8 cellular contexts compared by ENCODE assay signal in the genomic region with DNA sequence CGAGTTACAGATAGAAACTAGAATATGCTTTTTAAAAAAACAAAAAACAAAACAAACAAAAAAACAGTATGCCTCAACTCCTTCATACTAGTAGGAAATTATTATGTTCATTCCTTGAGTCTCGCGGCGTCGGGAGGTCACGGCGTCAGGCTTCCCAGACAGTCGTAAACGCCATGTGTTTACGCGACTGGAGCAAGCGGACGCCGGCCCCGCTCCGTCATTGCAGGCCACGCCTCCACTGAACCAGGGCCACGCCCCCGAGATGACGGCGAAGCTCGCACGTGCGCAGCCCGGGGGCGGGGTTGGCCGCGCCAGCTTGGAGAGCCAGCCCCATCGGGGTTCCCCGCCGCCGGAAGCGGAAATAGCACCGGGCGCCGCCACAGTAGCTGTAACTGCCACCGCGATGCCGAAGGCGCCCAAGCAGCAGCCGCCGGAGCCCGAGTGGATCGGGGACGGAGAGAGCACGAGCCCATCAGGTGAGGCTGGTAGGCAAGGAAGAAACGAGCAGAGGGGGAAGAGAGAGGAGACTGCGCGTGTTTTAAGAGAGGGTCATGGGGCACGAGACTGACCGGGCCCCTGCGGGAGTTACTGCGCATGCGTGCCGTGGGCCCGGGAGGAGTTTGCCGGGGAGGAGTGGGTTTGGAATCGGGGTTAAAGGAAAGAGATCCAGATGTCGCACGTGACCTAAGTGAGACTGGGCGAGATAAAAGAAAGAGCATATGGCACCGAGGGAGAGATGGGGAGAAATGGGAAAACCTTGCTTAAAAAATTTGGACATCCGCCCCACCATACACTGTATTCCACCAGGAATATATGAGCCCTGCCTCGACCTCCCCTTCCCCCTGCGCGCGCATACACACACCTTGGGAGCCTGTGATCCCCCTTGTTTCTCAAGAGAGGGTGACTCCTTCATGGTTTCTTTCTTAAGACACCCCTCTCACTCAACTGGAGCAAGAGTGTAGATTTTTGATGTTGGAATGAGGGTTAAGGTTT. TPM values are rescaled to one million over a fixed set of nuclear protein-coding genes. Genes with fewer than 3 reads are reported as not detected.
DNase-seq lines count a peak whose midpoint lies in the region; ATAC-seq and TF ChIP-seq lines count a peak whose summit lies in the region.

A gene (plus strand): TSS at position 358 of the 993 bp plus-strand sequence. CDS start 46 bp downstream, at position 404.

- H3K27ac ChIP-seq in heart left ventricle (peak within 1 kb of the TSS; percentile 59 to 97 (median 88)), upper lobe of left lung (peak within 1 kb of the TSS; percentile 89 to 94 (median 90))

- WGBS in heart left ventricle, 4 donors = 0 to 1% (median 0%) methylated on average over 51 to 67 of the region's 67 CpGs
- 0 to 1% methylated on average over 47 to 53 of the region's 67 CpGs for WGBS in upper lobe of left lung, 2 donors

- in situ Hi-C loops in GM13976 (cut with MboI; ENCODE audit: low sequenced_read_pairs, unreplicated experiment) = no loop called here

- no peak for TF ChIP-seq CTCF in GM13976 (IDR thresholded peaks at IDR 0.05; ENCODE audit: borderline replicate concordance, control extremely low read depth, extremely low read depth, insufficient read depth, missing control alignments)
- TF ChIP-seq CTCF in heart left ventricle (IDR thresholded peaks at IDR 0.05) = peak in 1 of 12 donors; percentile 19
- TF ChIP-seq CTCF in upper lobe of left lung (IDR thresholded peaks at IDR 0.05) = peak in 2 of 6 experiments; percentile 2 to 21

- no peaks in the 10 kb centered on the region for H3K9me3 ChIP-seq in heart left ventricle
- no peaks in the 10 kb centered on the region for H3K9me3 ChIP-seq in upper lobe of left lung

- no peaks in the 10 kb centered on the region for H3K27me3 ChIP-seq in heart left ventricle
- H3K27me3 ChIP-seq in upper lobe of left lung = no peaks in the 10 kb centered on the region

- DNase-seq in GM13976 (ENCODE audit: low spot score) (peak; percentile 99), NCI-H146 treated with DMSO at 0.1 percent for 48 hours (lab: John Stamatoyannopoulos, UW; ENCODE audit: unreplicated experiment) (peak; percentile 84), amniotic epithelial cell (ENCODE audit: low read depth) (peak; percentile 92), heart left ventricle (peak; percentile 98 to 100 (median 98)), posterior cingulate gyrus (peak; percentile 98 to 100 (median 99)), upper lobe of left lung (peak; percentile 98 to 100)

- H3K4me1 ChIP-seq in heart left ventricle = peaks cover 0 to 40% (median 28%) of the 10 kb centered on the region in 12 donors
- peaks cover 32 to 43% (median 36%) of the 10 kb centered on the region in 4 donors for H3K4me1 ChIP-seq in upper lobe of left lung

- H3K4me3 ChIP-seq in heart left ventricle = peak within 1 kb of the TSS; percentile 43 to 95 (median 73)
- H3K4me3 ChIP-seq in upper lobe of left lung = peak within 1 kb of the TSS; percentile 70 to 84 (median 72)

- TF ChIP-seq EP300 in upper lobe of left lung (IDR thresholded peaks at IDR 0.05) = peak in 1 of 4 donors; percentile 52

- ATAC-seq in HG02870 (IDR thresholded peaks at IDR 0.05; ENCODE audit: unreplicated experiment) (peak; percentile 87), heart left ventricle (peak; percentile 98 to 99 (median 99)), upper lobe of left lung (ENCODE audit: low FRiP score in 2 of 2) (peak; percentile 100)

- TF ChIP-seq POLR2A in heart left ventricle (IDR thresholded peaks at IDR 0.05) (peak in 1 of 2 donors; percentile 83), upper lobe of left lung (IDR thresholded peaks at IDR 0.05) (peak in 3 of 4 donors; percentile 68 to 83 (median 69))

- intact Hi-C loops in T-helper 1 cell treated with Interleukin-12 subunit alpha and Interleukin-12 subunit beta and Interleukin-4 antibody, amounts not matched to agents 30 ng/mL and 1 ng/mL, for 36 hours (cut with micrococcal nuclease) = loop anchor here (1.0 to 5.0 kb wide), 19 partner anchors 14 to 1096 kb away; a partner anchor contains a TSS
- intact Hi-C loops in heart left ventricle (cut with DNase I) = loop anchor here in 5 of 10 donors (1.0 to 2.0 kb wide), 4 partner anchors 15 to 45 kb away; a partner anchor contains a TSS
- intact Hi-C loops in posterior cingulate gyrus (cut with DNase I) = loop anchor here (1.0 to 5.0 kb wide), 2 partner anchors 14 to 41 kb away; a partner anchor contains a TSS

- H3K36me3 ChIP-seq in heart left ventricle (peaks cover 0 to 22% (median 6%) of the 10 kb centered on the region in 9 donors), upper lobe of left lung (peaks cover 0 to 1% (median 0%) of the 10 kb centered on the region in 4 donors)

RNA-seq across cellular contexts. Expression of the gene that starts here (rescaled TPM):
- total RNA-seq in T-helper 1 cell treated with Interleukin-12 subunit alpha and Interleukin-12 subunit beta and Interleukin-4 antibody, amounts not matched to agents 30 ng/mL and 1 ng/mL, for 36 hours = 103 and 104 TPM in 2 replicates
- total RNA-seq in heart left ventricle (10 to 100 TPM; 35.1 to 49.0 (median 39.8) TPM), upper lobe of left lung (10 to 100 TPM; 41.2 to 57.6 (median 52.9) TPM)
- polyA plus RNA-seq in heart left ventricle = 10 to 100 TPM; 28.0 to 76.8 TPM

Comparison
In these comparisons a context has a peak if more than half of its experiments do, and no peak if none do; other contexts are left out.
1. Peak in every context shown above with its lines: DNase-seq, ATAC-seq, H3K4me3 ChIP-seq and H3K27ac ChIP-seq.